Comparison of ENCODE assay signal across 13 cellular contexts in the genomic region with DNA sequence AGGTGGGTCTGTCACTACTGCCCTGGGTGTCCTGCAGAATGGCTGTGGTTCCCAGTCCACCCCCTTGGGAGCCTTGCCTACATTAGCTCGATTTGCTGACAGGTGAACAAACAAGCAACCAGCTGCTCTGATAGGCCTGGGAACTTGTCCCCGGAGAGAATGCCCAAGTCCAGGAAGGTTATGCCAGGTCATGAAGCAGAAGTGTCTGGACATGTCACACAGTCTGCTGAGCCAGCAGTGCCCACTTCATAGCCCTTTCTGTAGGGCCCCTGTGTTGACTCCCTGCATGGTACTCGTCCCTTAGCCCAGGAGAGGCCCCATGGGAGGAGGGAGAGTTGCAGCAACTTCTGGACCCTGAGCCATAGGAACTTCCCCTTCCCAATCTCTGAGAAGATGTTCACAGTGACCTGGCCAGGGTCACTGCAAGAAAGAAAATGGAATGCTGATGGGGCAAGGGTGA. TPM values are rescaled to one million over a fixed set of nuclear protein-coding genes. Genes with fewer than 3 reads are reported as not detected.
DNase-seq lines count a peak whose midpoint lies in the region; ATAC-seq and TF ChIP-seq lines count a peak whose summit lies in the region.
"Had no signal": no experiment of that assay in that cellular context is flagged by ENCODE, and none has a peak within 500 bp of the region (broad histone marks: within the 10 kb centered on the region; RNA-seq: fewer than 3 reads in every experiment).

No MANE protein-coding gene starts in this region.

- peaks cover 0 to 4% (median 0%) of the 10 kb centered on the region in 3 donors for H3K27me3 Mint-ChIP-seq in CD14-positive monocyte (ENCODE audit: low read depth in 3 of 3)
- H3K27me3 Mint-ChIP-seq: activated naive CD8-positive, alpha-beta T cell treated with anti-CD3 and anti-CD28 coated beads, Interleukin-2, amount 10 ng/mL, durations not matched to agents 7 days and 5 days had no signal

- CTCF ChIA-PET in RWPE1 (lab: Yijun Ruan, JAX), result no interaction called here

- H3K27ac ChIP-seq in RWPE1, result peak overlapping the region; percentile 52
- H3K27ac ChIP-seq in right lobe of liver, result peak overlapping the region in 1 of 3 donors; percentile 36
- H3K27ac ChIP-seq in smooth muscle cell (ENCODE audit: low read depth), result no peak overlapping the region
- H3K27ac ChIP-seq: prostate gland, WERI-Rb-1 had no signal

- H3K4me3 Mint-ChIP-seq in CD14-positive monocyte, result no peak overlapping the region
- H3K4me3 Mint-ChIP-seq: activated naive CD8-positive, alpha-beta T cell treated with anti-CD3 and anti-CD28 coated beads, Interleukin-2, amount 10 ng/mL, durations not matched to agents 7 days and 5 days had no signal

- H3K36me3 Mint-ChIP-seq in CD14-positive monocyte, result no peaks in the 10 kb centered on the region

- H3K9me3 ChIP-seq in right lobe of liver (no peaks in the 10 kb centered on the region), smooth muscle cell (replicated peaks; ENCODE audit: low read depth) (no peaks in the 10 kb centered on the region)
- H3K9me3 ChIP-seq: prostate gland had no signal

- no peak overlapping the region for H2AFZ ChIP-seq in smooth muscle cell (ENCODE audit: low read depth)

- no peak for TF ChIP-seq POLR2A in NB4 (IDR thresholded peaks at IDR 0.05; ENCODE audit: extremely low read depth, insufficient read length)
- no peak for TF ChIP-seq POLR2A in right lobe of liver (IDR thresholded peaks at IDR 0.05)

- intact Hi-C loops in CD14-positive monocyte (cut with micrococcal nuclease) (no loop called here), right lobe of liver (cut with DNase I) (no loop called here)

- peaks cover 79% of the 10 kb centered on the region for H3K4me1 Mint-ChIP-seq in CD14-positive monocyte

- no peaks in the 10 kb centered on the region for H3K27me3 ChIP-seq in right lobe of liver
- H3K27me3 ChIP-seq in smooth muscle cell (ENCODE audit: low read depth), result no peaks in the 10 kb centered on the region

- WGBS in right lobe of liver (ENCODE audit: insufficient coverage, low coverage, low lambda C conversion rate, missing lambda C conversion rate), result 29% methylated on average over 1 of the region's 3 CpGs
- 91% methylated on average over 3 of the region's 3 CpGs for WGBS in smooth muscle cell (ENCODE audit: low lambda C conversion rate)

- peak; percentile 79 to 95 (median 94) for ATAC-seq in right lobe of liver

- H4K20me1 ChIP-seq in smooth muscle cell (ENCODE audit: low read depth), result peaks cover 30% of the 10 kb centered on the region

- TF ChIP-seq CTCF in CD14-positive monocyte (IDR thresholded peaks at IDR 0.05), result no peak
- TF ChIP-seq CTCF in NB4 (IDR thresholded peaks at IDR 0.05; ENCODE audit: low read depth, low read length), result no peak
- no peak for TF ChIP-seq CTCF in RWPE1 (conservative IDR thresholded peaks at IDR 0.05; ENCODE audit: low read depth)
- TF ChIP-seq CTCF in right lobe of liver (IDR thresholded peaks at IDR 0.05), result no peak
- no peak for TF ChIP-seq CTCF in smooth muscle cell (IDR thresholded peaks at IDR 0.05; ENCODE audit: borderline replicate concordance, insufficient read depth, poor library complexity, severe bottlenecking)

- no peaks in the 10 kb centered on the region for H3F3A ChIP-seq in smooth muscle cell (ENCODE audit: low read depth)

- H3K36me3 ChIP-seq in right lobe of liver (no peaks in the 10 kb centered on the region), smooth muscle cell (ENCODE audit: low read depth) (no peaks in the 10 kb centered on the region)
- H3K36me3 ChIP-seq: prostate gland had no signal

- H3K4me1 ChIP-seq in right lobe of liver, result peaks cover 0 to 35% (median 13%) of the 10 kb centered on the region in 4 donors
- peaks cover 15% of the 10 kb centered on the region for H3K4me1 ChIP-seq in smooth muscle cell (ENCODE audit: low read depth)
- H3K4me1 ChIP-seq: prostate gland had no signal

- POLR2A ChIA-PET in RWPE1 (lab: Yijun Ruan, JAX; ENCODE audit: low non-redundant PET), result no interaction called here

- no peak for DNase-seq in CD14-positive monocyte (ENCODE audit: low spot score)
- peak; percentile 50 for DNase-seq in NB4 (ENCODE audit: low read depth)
- DNase-seq in RWPE1 (ENCODE audit: low spot score), result no peak
- peak; percentile 46 to 88 (median 81) for DNase-seq in right lobe of liver
- no peak for DNase-seq in smooth muscle cell (lab: John Stamatoyannopoulos, UW; ENCODE audit: unreplicated experiment)
- DNase-seq in GM19238 (ENCODE audit: insufficient read length, low spot score), result no peak
- DNase-seq in AG08396 (ENCODE audit: low spot score), result no peak
- no peak for DNase-seq in stimulated activated naive CD4-positive, alpha-beta T cell treated with Interleukin-2 at 50 U/mL for 16 hours (lab: John Stamatoyannopoulos, UW)
- DNase-seq: activated naive CD8-positive, alpha-beta T cell treated with anti-CD3 and anti-CD28 coated beads, Interleukin-2, amount 10 ng/mL, durations not matched to agents 7 days and 5 days; stimulated activated CD4-positive, alpha-beta T cell treated with anti-CD3 and anti-CD28 coated beads, Interleukin-4, amount 100 ng/mL, for 4 hours; stimulated activated naive CD4-positive, alpha-beta T cell; WERI-Rb-1 had no signal

- H3K27ac Mint-ChIP-seq in CD14-positive monocyte, result peak overlapping the region in 6 of 7 donors; percentile 46 to 94 (median 76)
- H3K27ac Mint-ChIP-seq: activated naive CD8-positive, alpha-beta T cell treated with anti-CD3 and anti-CD28 coated beads, Interleukin-2, amount 10 ng/mL, durations not matched to agents 7 days and 5 days had no signal

- H3K9ac ChIP-seq in smooth muscle cell (ENCODE audit: low read depth), result no peak overlapping the region

- H3K9me3 Mint-ChIP-seq in CD14-positive monocyte, result no peaks in the 10 kb centered on the region
- H3K9me3 Mint-ChIP-seq: activated naive CD8-positive, alpha-beta T cell treated with anti-CD3 and anti-CD28 coated beads, Interleukin-2, amount 10 ng/mL, durations not matched to agents 7 days and 5 days had no signal

- no peak overlapping the region for H3K4me2 ChIP-seq in smooth muscle cell

- peaks cover 83% of the 10 kb centered on the region for H3K79me2 ChIP-seq in smooth muscle cell (ENCODE audit: low read depth)

- no peak overlapping the region for H3K4me3 ChIP-seq in NB4 (ENCODE audit: low read depth, low read length)
- H3K4me3 ChIP-seq in right lobe of liver, result no peak overlapping the region
- no peak overlapping the region for H3K4me3 ChIP-seq in smooth muscle cell
- H3K4me3 ChIP-seq: prostate gland had no signal

RNA-seq across cellular contexts. Expression of a gene that starts 31.0 kb away (rescaled TPM):
- 10 to 100 TPM; 12.8 to 15.4 TPM for polyA plus RNA-seq in CD14-positive monocyte
- 10 to 100 TPM in 3 of 6 experiments, 1 to 10 TPM in 3; 8.4 to 22.9 (median 10.4) TPM for total RNA-seq in right lobe of liver
- total RNA-seq in smooth muscle cell, result 27.5 and 39.5 TPM in 2 replicates
- 32.6 and 37.5 TPM in 2 replicates for polyA plus RNA-seq in smooth muscle cell

Comparison
In these comparisons a context has a peak if more than half of its experiments do, and no peak if none do; other contexts are left out.
1. DNase-seq: peak in NB4 (single experiment) and right lobe of liver (3 of 3); none in CD14-positive monocyte (single experiment), RWPE1 (single experiment), smooth muscle cell (single experiment), GM19238 (single experiment), AG08396 (single experiment) and stimulated activated naive CD4-positive, alpha-beta T cell treated with Interleukin-2 at 50 U/mL for 16 hours (single experiment).